In the genomic region with DNA sequence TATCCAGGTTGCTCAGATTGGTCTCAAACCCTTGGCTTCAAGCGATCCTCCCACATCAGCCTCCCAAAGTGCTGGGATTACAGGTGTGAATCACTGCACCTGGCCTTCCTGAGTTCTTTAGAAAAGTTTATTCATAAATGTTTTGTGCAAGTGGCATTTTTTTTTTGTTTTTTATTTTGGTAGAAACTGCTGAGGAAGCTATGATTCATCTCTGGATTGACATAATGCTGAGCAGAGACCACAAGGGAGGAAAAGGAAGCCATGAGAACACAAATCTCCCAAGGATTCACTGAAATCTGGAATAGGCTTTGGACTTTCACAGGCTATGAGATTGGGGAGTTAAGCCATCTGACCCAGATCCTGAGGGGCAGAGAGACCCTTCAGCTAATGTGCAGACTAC, we compare ENCODE assay signal across 21 cellular contexts. TPM values are rescaled to one million over a fixed set of nuclear protein-coding genes. Genes with fewer than 3 reads are reported as not detected.
DNase-seq lines count a peak whose midpoint lies in the region; ATAC-seq, FAIRE-seq and TF ChIP-seq lines count a peak whose summit lies in the region.
"Had no signal": no experiment of that assay in that cellular context is flagged by ENCODE, and none has a peak within 500 bp of the region (broad histone marks: within the 10 kb centered on the region; RNA-seq: fewer than 3 reads in every experiment).

No MANE protein-coding gene starts in this region.

- TF ChIP-seq CTCF in CD14-positive monocyte (IDR thresholded peaks at IDR 0.05) (no peak), bronchial epithelial cell (IDR thresholded peaks at IDR 0.05; ENCODE audit: insufficient read depth, low read length, severe bottlenecking) (no peak), lower lobe of right lung (IDR thresholded peaks at IDR 0.05) (no peak), BE2C (IDR thresholded peaks at IDR 0.05; ENCODE audit: low read depth, low read length) (no peak)

- no peaks in the 10 kb centered on the region for H3K36me3 ChIP-seq in bronchial epithelial cell (ENCODE audit: control insufficient read depth, insufficient read depth, low read length)
- no peaks in the 10 kb centered on the region for H3K36me3 ChIP-seq in lower lobe of right lung
- H3K36me3 ChIP-seq in BE2C, result no peaks in the 10 kb centered on the region
- H3K36me3 ChIP-seq: adrenal gland had no signal

- peak overlapping the region; percentile 97 to 100 (median 100) for H3K27ac Mint-ChIP-seq in CD14-positive monocyte
- H3K27ac Mint-ChIP-seq: T-helper 17 cell had no signal

- peaks cover 91% of the 10 kb centered on the region for H3K4me1 Mint-ChIP-seq in CD14-positive monocyte
- H3K4me1 Mint-ChIP-seq: neural crest cell had no signal

- H3K4me3 ChIP-seq in bronchial epithelial cell (ENCODE audit: low read depth, low read length) (no peak overlapping the region), lower lobe of right lung (no peak overlapping the region), BE2C (ENCODE audit: low read depth, low read length) (no peak overlapping the region)
- H3K4me3 ChIP-seq: adrenal gland had no signal

- H3K9me3 Mint-ChIP-seq in CD14-positive monocyte, result peaks cover 0 to 7% (median 0%) of the 10 kb centered on the region in 7 donors

- FAIRE-seq in bronchial epithelial cell (lab: Jason Lieb, UNC), result no peak
- FAIRE-seq: H1, urothelium cell line had no signal

- H3K36me3 Mint-ChIP-seq in CD14-positive monocyte, result peaks cover 13 to 14% of the 10 kb centered on the region in 2 donors

- ATAC-seq in lower lobe of right lung, result no peak
- ATAC-seq in GM19351 (IDR thresholded peaks at IDR 0.05; ENCODE audit: unreplicated experiment), result no peak
- no peak for ATAC-seq in GM21723 (IDR thresholded peaks at IDR 0.05; ENCODE audit: unreplicated experiment)
- ATAC-seq in GM18861 (IDR thresholded peaks at IDR 0.05; ENCODE audit: unreplicated experiment), result no peak
- ATAC-seq: Right ventricle myocardium inferior; stimulated activated naive CD8-positive, alpha-beta T cell treated with anti-CD3 and anti-CD28 coated beads, Interleukin-15, Interleukin-2, amounts not matched to agents 100 U/mL and 50 U/mL, for 24 hours; T-helper 17 cell had no signal

- peak overlapping the region; percentile 56 for H3K27ac ChIP-seq in lower lobe of right lung

- intact Hi-C loops in CD14-positive monocyte (cut with micrococcal nuclease) (loop anchor here in 1 of 2 donors (1.0 to 10.0 kb wide), 2 partner anchors 31 to 179 kb away; a partner anchor contains a TSS), lower lobe of right lung (cut with DNase I) (no loop called here)

- no peaks in the 10 kb centered on the region for H3K9me3 ChIP-seq in lower lobe of right lung
- H3K9me3 ChIP-seq in BE2C, result no peaks in the 10 kb centered on the region
- H3K9me3 ChIP-seq: adrenal gland had no signal

- H3K4me3 Mint-ChIP-seq in CD14-positive monocyte, result peak overlapping the region; percentile 7 to 87
- H3K4me3 Mint-ChIP-seq: neural crest cell, T-helper 17 cell had no signal

- H3K27me3 ChIP-seq in bronchial epithelial cell (ENCODE audit: control insufficient read depth, insufficient read depth, low read length), result peaks cover 5% of the 10 kb centered on the region
- peaks cover 19% of the 10 kb centered on the region for H3K27me3 ChIP-seq in lower lobe of right lung (ENCODE audit: low read depth)
- no peaks in the 10 kb centered on the region for H3K27me3 ChIP-seq in BE2C

- DNase-seq in CD14-positive monocyte (ENCODE audit: low spot score) (no peak), MV-4-11 (lab: John Stamatoyannopoulos, UW) (peak; percentile 65), bronchial epithelial cell (ENCODE audit: low read depth) (peak; percentile 85), lower lobe of right lung (no peak), BE2C (no peak)
- DNase-seq: activated CD4-positive, CD25-positive, alpha-beta regulatory T cell; activated CD8-positive, alpha-beta memory T cell treated with anti-CD3 and anti-CD28 coated beads for 24 hours; NCI-H1092 treated with DMSO at 0.1 percent for 48 hours; stimulated activated CD4-positive, alpha-beta T cell treated with anti-CD3 and anti-CD28 coated beads, Interleukin-15, amount 100 ng/mL, for 24 hours; stimulated activated naive CD8-positive, alpha-beta T cell treated with anti-CD3 and anti-CD28 coated beads, Interleukin-15, Interleukin-2, amounts not matched to agents 100 U/mL and 50 U/mL, for 24 hours; T-helper 17 cell had no signal

- H3K4me1 ChIP-seq in lower lobe of right lung (peaks cover 33% of the 10 kb centered on the region), BE2C (no peaks in the 10 kb centered on the region)

- H3K27me3 Mint-ChIP-seq in CD14-positive monocyte (ENCODE audit: low read depth in 3 of 3), result peaks cover 0 to 7% (median 6%) of the 10 kb centered on the region in 3 donors

RNA-seq across cellular contexts. Expression of a gene that starts 3.4 kb away (rescaled TPM):
- 10 to 100 TPM; 45.1 to 87.0 TPM for polyA plus RNA-seq in CD14-positive monocyte
- not detected in 2 replicates for total RNA-seq in bronchial epithelial cell
- total RNA-seq in lower lobe of right lung, result 13.7 TPM
- polyA plus RNA-seq in BE2C (2012; ENCODE audit: insufficient read depth, insufficient read length, low read depth), result not detected
- total RNA-seq: Daoy, H1, neural crest cell, renal cortical epithelial cell, Right ventricle myocardium inferior had no signal

Comparison
In these comparisons a context has a peak if more than half of its experiments do, and no peak if none do; other contexts are left out.
1. DNase-seq: peak in MV-4-11 (single experiment) and bronchial epithelial cell (single experiment); none in CD14-positive monocyte (single experiment), lower lobe of right lung (single experiment) and BE2C (single experiment).
2. RNA of a gene that starts 3.4 kb away (total RNA-seq): 13.7 TPM in lower lobe of right lung (single experiment); not detected in bronchial epithelial cell; every median in the first group is over 10 times any median in the second.